ENCODE assay signal across 25 cellular contexts in the genomic region with DNA sequence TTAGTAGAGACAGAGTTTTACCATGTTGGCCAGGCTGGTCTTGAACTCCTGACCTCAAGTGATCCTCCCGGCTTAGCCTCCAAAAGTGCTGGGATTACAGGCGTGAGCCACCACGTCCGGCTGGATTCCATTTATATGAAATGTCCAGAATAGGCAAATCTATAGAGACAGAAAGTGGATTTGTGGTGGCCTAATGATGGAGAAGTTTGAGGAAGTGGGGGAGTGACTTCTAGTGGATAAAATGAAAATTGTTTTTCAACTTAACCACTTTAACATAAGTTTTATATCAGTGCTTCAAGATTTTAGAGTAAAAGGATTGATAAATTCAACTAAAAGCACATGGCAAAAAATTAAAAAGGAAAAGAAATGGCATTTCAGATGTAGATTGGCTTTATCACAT. TPM values are rescaled to one million over a fixed set of nuclear protein-coding genes. Genes with fewer than 3 reads are reported as not detected.
DNase-seq lines count a peak whose midpoint lies in the region; ATAC-seq, FAIRE-seq and TF ChIP-seq lines count a peak whose summit lies in the region.
"Had no signal": no experiment of that assay in that cellular context is flagged by ENCODE, and none has a peak within 500 bp of the region (broad histone marks: within the 10 kb centered on the region; RNA-seq: fewer than 3 reads in every experiment).

No MANE protein-coding gene starts in this region.

- no peak overlapping the region for H3K9ac ChIP-seq in GM12878 (ENCODE audit: control insufficient read depth, insufficient read depth, low read length)

- BruUV-seq in GM12878 (replicated peaks; lab: Mats Ljungman, UMichigan) (no TSS peak), PC-9 (replicated peaks; lab: Mats Ljungman, UMichigan) (no TSS peak)

- POLR2A ChIA-PET in GM12878 (lab: Charles Lee) (no interaction called here), PC-9 (lab: Charles Lee; ENCODE audit: unreplicated experiment) (no interaction called here)

- RAD21 ChIA-PET in GM12878 (lab: Charles Lee; ENCODE audit: unreplicated experiment), result no interaction called here

- no peak for TF ChIP-seq EP300 in GM12878 (IDR thresholded peaks at IDR 0.05; ENCODE audit: borderline replicate concordance in 1 of 2, control insufficient read depth in 1 of 2, low read depth in 2 of 2, low read length in 2 of 2)

- TF ChIP-seq POLR2A in GM12878 (IDR thresholded peaks at IDR 0.05; ENCODE audit: low read depth, low read length), result no peak

- no peak overlapping the region for H3K4me2 ChIP-seq in GM12878 (ENCODE audit: control insufficient read depth, insufficient read depth)
- H3K4me2 ChIP-seq in PC-9, result no peak overlapping the region

- 0 out of 2 replicates have a peak, but pooled peaks have one; percentile 13 for TF ChIP-seq RAD21 in GM12878 (IDR thresholded peaks at IDR 0.05; ENCODE audit: insufficient read depth, low read depth, low read length)

- H3K36me3 ChIP-seq in cardiac muscle cell (no peaks in the 10 kb centered on the region), GM12878 (ENCODE audit: control insufficient read depth in 2 of 2, insufficient read depth in 2 of 2, low read length in 1 of 2) (no peaks in the 10 kb centered on the region), PC-9 (ENCODE audit: low read depth) (0 out of 2 replicates have a peak, but pooled peaks cover 12% of the 10 kb centered on the region)
- H3K36me3 ChIP-seq: breast epithelium, Peyer's patch, SJCRH30 had no signal

- 0 out of 2 replicates have a peak, but pooled peaks cover 5% of the 10 kb centered on the region for H3F3A ChIP-seq in PC-9 (ENCODE audit: insufficient read depth, low read depth)

- H3K27me3 ChIP-seq in cardiac muscle cell, result no peaks in the 10 kb centered on the region
- H3K27me3 ChIP-seq in GM12878 (replicated peaks in 1 of 2; ENCODE audit: control insufficient read depth in 2 of 2, insufficient read depth in 2 of 2, low read length in 1 of 2), result no peaks in the 10 kb centered on the region
- no peaks in the 10 kb centered on the region for H3K27me3 ChIP-seq in PC-9 (ENCODE audit: insufficient read depth, low read depth)
- H3K27me3 ChIP-seq: breast epithelium, Peyer's patch, SJCRH30 had no signal

- FAIRE-seq in GM12878 (lab: Jason Lieb, UNC), result no peak
- FAIRE-seq: D721Med, endometrium, small intestine had no signal

- WGBS in GM12878 (ENCODE audit: insufficient coverage, insufficient replicate concordance, low lambda C conversion rate, missing lambda C conversion rate), result 83% methylated on average over 4 of the region's 4 CpGs

- in situ Hi-C loops in GM12878 (cut with MboI), result loop anchor here (10.0 kb wide), 1 partner anchor 369 kb away; no protein-coding TSS in a partner anchor

- SMC1A ChIA-PET in GM12878 (lab: Charles Lee; ENCODE audit: uncharacterized antibody, unreplicated experiment), result interaction anchor here (1.0 to 6.7 kb wide), 2 partner anchors 61 to 158 kb away, joined by 5 to 44 read pairs; no protein-coding TSS in a partner anchor

- CTCF ChIA-PET in GM12878 (lab: Yijun Ruan, JAX) (interaction anchor here (1.2 kb wide), 1 partner anchor 157 kb away, joined by 4 read pairs; no protein-coding TSS in a partner anchor), PC-9 (lab: Charles Lee) (no interaction called here)

- intact Hi-C loops in left ventricle myocardium superior (cut with micrococcal nuclease), result no loop called here
- intact Hi-C loops in GM12878 (cut with micrococcal nuclease; ENCODE audit: unreplicated experiment), result no loop called here
- intact Hi-C loops in PC-9 (cut with micrococcal nuclease; ENCODE audit: unreplicated experiment), result loop anchor here (10.0 kb wide), 1 partner anchor 609 kb away; no protein-coding TSS in a partner anchor

- ATAC-seq in left ventricle myocardium superior (no peak), GM12878 (no peak), HG02588 (IDR thresholded peaks at IDR 0.05; ENCODE audit: unreplicated experiment) (no peak), HG03439 (IDR thresholded peaks at IDR 0.05; ENCODE audit: unreplicated experiment) (no peak), GM19455 (IDR thresholded peaks at IDR 0.05; ENCODE audit: unreplicated experiment) (no peak)
- ATAC-seq: activated CD8-positive, alpha-beta memory T cell treated with anti-CD3 and anti-CD28 coated beads, Interleukin-2, amount 10 ng/mL, durations not matched to agents 7 days and 5 days; activated T-cell treated with anti-CD3 and anti-CD28 coated beads, Interleukin-2, amount 50 U/mL, for 72 hours had no signal

- 0 out of 2 replicates have a peak, but pooled peaks cover 3% of the 10 kb centered on the region for H3K9me2 ChIP-seq in PC-9 (ENCODE audit: insufficient read depth)

- H3K9me3 ChIP-seq in cardiac muscle cell (ENCODE audit: low read depth), result no peaks in the 10 kb centered on the region
- no peaks in the 10 kb centered on the region for H3K9me3 ChIP-seq in GM12878 (replicated peaks; ENCODE audit: control insufficient read depth, insufficient read depth, low read length)
- no peaks in the 10 kb centered on the region for H3K9me3 ChIP-seq in PC-9 (ENCODE audit: insufficient read depth, low read depth)
- H3K9me3 ChIP-seq: breast epithelium, Peyer's patch, SJCRH30 had no signal

- H4K20me1 ChIP-seq in GM12878 (ENCODE audit: control insufficient read depth, insufficient read depth) (no peaks in the 10 kb centered on the region), PC-9 (ENCODE audit: insufficient read depth) (peaks cover 35% of the 10 kb centered on the region)

- peak overlapping the region; percentile 90 for H3K27ac ChIP-seq in cardiac muscle cell
- H3K27ac ChIP-seq in GM12878 (ENCODE audit: control insufficient read depth, insufficient read depth), result peak overlapping the region; percentile 18; the same call in 1 of the 2 replicates
- no peak overlapping the region for H3K27ac ChIP-seq in PC-9
- H3K27ac ChIP-seq: breast epithelium, Peyer's patch had no signal

- no peak for DNase-seq in cardiac muscle cell (ENCODE audit: low read depth in 1 of 2, low spot score in 1 of 2)
- no peak for DNase-seq in left ventricle myocardium superior
- DNase-seq in Kasumi-1 (lab: John Stamatoyannopoulos, UW), result peak; percentile 30 to 41
- no peak for DNase-seq in GM12878 (ENCODE audit: low read depth, low spot score)
- DNase-seq in PC-9, result no peak
- DNase-seq: activated CD4-positive, alpha-beta T cell treated with anti-CD3 and anti-CD28 coated beads for 48 hours; activated CD8-positive, alpha-beta memory T cell treated with anti-CD3 and anti-CD28 coated beads, Interleukin-2, amount 10 ng/mL, durations not matched to agents 7 days and 5 days; activated naive CD4-positive, alpha-beta T cell treated with anti-CD3 and anti-CD28 coated beads, Interleukin-2, amount 50 U/mL, for 16 hours; activated T-cell treated with anti-CD3 and anti-CD28 coated beads, Interleukin-2, amount 50 U/mL, for 72 hours; amygdala; kidney glomerular epithelial cell; mammary epithelial cell; nucleus accumbens; Peyer's patch; SJCRH30; small intestine; stimulated activated CD4-positive, alpha-beta T cell treated with anti-CD3 and anti-CD28 coated beads, Interleukin-2, amount 100 ng/mL, for 24 hours had no signal

- peaks cover 61% of the 10 kb centered on the region for H3K79me2 ChIP-seq in GM12878 (ENCODE audit: control insufficient read depth, insufficient read depth, low read length)
- peaks cover 75% of the 10 kb centered on the region for H3K79me2 ChIP-seq in PC-9 (ENCODE audit: low read depth)

- no peak overlapping the region for H2AFZ ChIP-seq in GM12878 (ENCODE audit: control insufficient read depth, low read depth, low read length)
- H2AFZ ChIP-seq in PC-9, result no peak overlapping the region

- no peak for TF ChIP-seq CTCF in cardiac muscle cell (IDR thresholded peaks at IDR 0.05; ENCODE audit: low read depth, low read length)
- TF ChIP-seq CTCF in GM12878 (IDR thresholded peaks at IDR 0.05 in 2 of 3, conservative IDR thresholded peaks at IDR 0.05 in 1 of 3; ENCODE audit: control insufficient read depth in 2 of 3, extremely low read depth in 1 of 3, insufficient read depth in 1 of 3, low read depth in 3 of 3, low read length in 3 of 3), result no peak; a peak in 1 of 6 replicates
- no peak for TF ChIP-seq CTCF in PC-9 (conservative IDR thresholded peaks at IDR 0.05)

- no peak overlapping the region for H3K4me3 ChIP-seq in cardiac muscle cell
- no peak overlapping the region for H3K4me3 ChIP-seq in GM12878
- no peak overlapping the region for H3K4me3 ChIP-seq in PC-9
- H3K4me3 ChIP-seq: breast epithelium, Peyer's patch, SJCRH30 had no signal

- peaks cover 73% of the 10 kb centered on the region for H3K4me1 ChIP-seq in cardiac muscle cell (ENCODE audit: low read depth)
- peaks cover 26% of the 10 kb centered on the region for H3K4me1 ChIP-seq in GM12878 (ENCODE audit: control insufficient read depth, insufficient read depth, low read length)
- H3K4me1 ChIP-seq in PC-9 (replicated peaks; ENCODE audit: insufficient read depth), result no peaks in the 10 kb centered on the region
- H3K4me1 ChIP-seq: breast epithelium had no signal

TF ChIP-seq in GM12878, 131 proteins besides CTCF, POLR2A, EP300 and RAD21:
- TF ChIP-seq SPI1 (IDR thresholded peaks at IDR 0.05; ENCODE audit: borderline replicate concordance, insufficient read depth, low read depth, low read length) (peak; percentile 19; the same call in 1 of the 2 replicates), TAF1 (IDR thresholded peaks at IDR 0.05; ENCODE audit: borderline replicate concordance, low read depth, low read length) (no peak)

RNA-seq across cellular contexts. Expression of a gene that starts 52.5 kb away (rescaled TPM):
- total RNA-seq in cardiac muscle cell, result 4.4 and 5.5 TPM in 2 replicates
- polyA plus RNA-seq in cardiac muscle cell, result 0.60 and 1.9 TPM in 2 replicates
- total RNA-seq in left ventricle myocardium superior, result 0.10 TPM
- 20.7 and 21.8 TPM in 2 replicates for total RNA-seq in GM12878 (2013; cell fraction: nucleolus; rRNA removed)
- 2.1 and 2.4 TPM in 2 replicates for total RNA-seq in GM12878 (2014; rRNA removed)
- total RNA-seq in GM12878 (2014; rRNA removed; fragmentation: Illumina TruSeq; extraction: Trizol), result 1.7 and 1.9 TPM in 2 replicates
- total RNA-seq in GM12878 (2021), result 4.4 and 4.7 TPM in 2 replicates
- polyA plus RNA-seq in GM12878 (2011; ENCODE audit: low read depth), result 1.1 TPM
- 1.3 and 2.7 TPM in 2 replicates for polyA plus RNA-seq in GM12878 (2011; rRNA removed)
- polyA plus RNA-seq in GM12878 (2011; cell fraction: cytosol; rRNA removed), result 1.8 and 2.5 TPM in 2 replicates
- polyA plus RNA-seq in GM12878 (2011; cell fraction: nucleus; rRNA removed), result 3.1 and 3.7 TPM in 2 replicates
- 1.5 and 1.8 TPM in 2 replicates for polyA plus RNA-seq in GM12878 (2012)
- polyA plus RNA-seq in GM12878 (2014; fragmentation: Illumina TruSeq; extraction: Trizol), result 2.3 and 2.7 TPM in 2 replicates
- under 1 TPM; 0.27 to 0.35 TPM for polyA plus RNA-seq in GM12878 (2014; fragmentation: Nextera tagmentation; extraction: Ambion mirVana)
- polyA plus RNA-seq in GM12878 (2014; rRNA removed), result 1.9 and 2.1 TPM in 2 replicates
- polyA plus RNA-seq in GM12878 (2016; fragmentation: Nextera tagmentation; extraction: Ambion mirVana), result under 1 TPM; 0.64 to 0.96 TPM
- 4.5 and 5.9 TPM in 2 replicates for polyA minus RNA-seq in GM12878 (2011; rRNA and poly(A)+ RNA removed)
- 2.6 and 3.5 TPM in 2 replicates for polyA minus RNA-seq in GM12878 (2011; cell fraction: cytosol; rRNA and poly(A)+ RNA removed)
- 3.7 and 4.6 TPM in 2 replicates for polyA minus RNA-seq in GM12878 (2011; cell fraction: nucleus; rRNA and poly(A)+ RNA removed)
- 2.0 and 3.5 TPM in 2 replicates for total RNA-seq in PC-9 (2021)
- total RNA-seq: activated CD8-positive, alpha-beta memory T cell treated with anti-CD3 and anti-CD28 coated beads, Interleukin-2, amount 10 ng/mL, durations not matched to agents 7 days and 5 days; activated T-cell treated with anti-CD3 and anti-CD28 coated beads, Interleukin-2, amount 50 U/mL, for 72 hours; NCI-H460; T-helper 1 cell treated with Interleukin-12 subunit alpha and Interleukin-12 subunit beta and Interleukin-4 antibody, amounts not matched to agents 30 ng/mL and 1 ng/mL, for 36 hours had no signal

Comparison
In these comparisons a context has a peak if more than half of its experiments do, and no peak if none do; other contexts are left out.
1. DNase-seq: peak in Kasumi-1 (2 of 2); none in cardiac muscle cell (0 of 2), left ventricle myocardium superior (single experiment), GM12878 (single experiment) and PC-9 (0 of 2).